7 cellular contexts compared by ENCODE assay signal in genomic region chr17:50398672-50399071, GRCh38. TPM values are rescaled to one million over a fixed set of nuclear protein-coding genes. Genes with fewer than 3 reads are reported as not detected.
DNase-seq lines count a peak whose midpoint lies in the region; ATAC-seq, FAIRE-seq and TF ChIP-seq lines count a peak whose summit lies in the region.
"Not testable (repeated sequence)": the region's sequence is repeated elsewhere in the genome, so short reads cannot be mapped to it uniquely, and the experiment has no call there.

No MANE protein-coding gene starts in this region.

- peaks cover 11% of the 10 kb centered on the region for H3K36me3 ChIP-seq in CD8-positive, alpha-beta T cell (ENCODE audit: insufficient read depth, low read length)
- peaks cover 15 to 18% of the 10 kb centered on the region in 2 experiments for H3K36me3 ChIP-seq in HCT116 (ENCODE audit: control insufficient read depth in 1 of 2, insufficient read depth in 2 of 2, low read length in 2 of 2)
- peaks cover 7 to 16% of the 10 kb centered on the region in 2 experiments for H3K36me3 ChIP-seq in HepG2 (replicated peaks in 1 of 2; ENCODE audit: control insufficient read depth in 1 of 2, insufficient read depth in 2 of 2, low read length in 2 of 2)

- not testable (repeated sequence) for H3K27ac Mint-ChIP-seq in CD8-positive, alpha-beta T cell; activated T-cell treated with anti-CD3 and anti-CD28 coated beads, Interleukin-2, amount 50 U/mL, for 24 hours; activated naive CD4-positive, alpha-beta T cell treated with anti-CD3 and anti-CD28 coated beads, Interleukin-2, amount 50 U/mL, for 24 hours; brain; neural crest cell (ENCODE audit: unreplicated experiment)

- RAD21 ChIA-PET in HCT116 (lab: Charles Lee; ENCODE audit: low non-redundant PET in 1 of 2, low total read pairs in 2 of 2, uncharacterized antibody in 2 of 2, unreplicated experiment in 2 of 2) = not testable (repeated sequence)

- peaks cover 22% of the 10 kb centered on the region for H3K4me1 ChIP-seq in CD8-positive, alpha-beta T cell (ENCODE audit: insufficient read depth, low read length)
- H3K4me1 ChIP-seq in HCT116 (ENCODE audit: control insufficient read depth in 1 of 2, insufficient read depth in 2 of 2, low read length in 2 of 2) (peaks cover 7 to 27% of the 10 kb centered on the region in 2 experiments), HepG2 (ENCODE audit: insufficient read depth, low read length) (peaks cover 27% of the 10 kb centered on the region)

- peak overlapping the region; percentile 68 for H2AFZ ChIP-seq in HCT116 (ENCODE audit: low read depth, low read length, poor library complexity, severe bottlenecking)
- not testable (repeated sequence) for H2AFZ ChIP-seq in HepG2 (ENCODE audit: low read length)

- peaks cover 23% of the 10 kb centered on the region for H3K36me3 Mint-ChIP-seq in CD8-positive, alpha-beta T cell
- peaks cover 32% of the 10 kb centered on the region for H3K36me3 Mint-ChIP-seq in activated T-cell treated with anti-CD3 and anti-CD28 coated beads, Interleukin-2, amount 50 U/mL, for 24 hours (ENCODE audit: low read depth)
- H3K36me3 Mint-ChIP-seq in activated naive CD4-positive, alpha-beta T cell treated with anti-CD3 and anti-CD28 coated beads, Interleukin-2, amount 50 U/mL, for 24 hours; neural crest cell (ENCODE audit: low read depth): not testable (repeated sequence)
- H3K36me3 Mint-ChIP-seq in brain = peaks cover 24% of the 10 kb centered on the region

- not testable (repeated sequence) for TF ChIP-seq EP300 in HepG2 (IDR thresholded peaks at IDR 0.05; ENCODE audit: low read depth in 2 of 2, low read length in 2 of 2); HepG2 (CRISPR knock-in tag; IDR thresholded peaks at IDR 0.05; ENCODE audit: borderline replicate concordance)

- TF ChIP-seq POLR2A in HCT116 (IDR thresholded peaks at IDR 0.05; ENCODE audit: borderline replicate concordance, extremely low read depth, insufficient read depth, insufficient read length); HepG2 (IDR thresholded peaks at IDR 0.05; ENCODE audit: insufficient read depth in 1 of 2, low read depth in 2 of 2, low read length in 2 of 2): not testable (repeated sequence)

- in situ Hi-C loops in HepG2 (cut with HindIII; ENCODE audit: extremely low pct_ligation_motif_present, low pct_unique_long_range_greater_than_20kb) = loop anchor here (5.0 kb wide), 1 partner anchor 79 kb away; the partner anchor contains the start of gene RSAD1

- not testable (repeated sequence) for FAIRE-seq in HepG2 (lab: Jason Lieb, UNC)

- not testable (repeated sequence) for H3K27ac ChIP-seq in CD8-positive, alpha-beta T cell (ENCODE audit: low read depth, low read length); HCT116 (ENCODE audit: low read depth, low read length); HepG2 (ENCODE audit: extremely low read length, insufficient read depth, low read length)

- not testable (repeated sequence) for H3K4me3 ChIP-seq in CD8-positive, alpha-beta T cell (ENCODE audit: low read depth, low read length); HCT116 (replicated peaks in 1 of 2; ENCODE audit: low read depth in 1 of 2, low read length in 2 of 2); HepG2 (replicated peaks in 1 of 3; ENCODE audit: insufficient read depth in 1 of 3, low read depth in 2 of 3, low read length in 3 of 3)

- intact Hi-C loops in CD8-positive, alpha-beta T cell (cut with DNase I, micrococcal nuclease) = loop anchor here in 1 of 2 experiments (5.0 kb wide), 1 partner anchor 36 kb away; no protein-coding TSS in a partner anchor
- intact Hi-C loops in HCT116 (cut with micrococcal nuclease); HepG2 (cut with micrococcal nuclease; ENCODE audit: unreplicated experiment): not testable (repeated sequence)

- peak overlapping the region; percentile 42 for H3K4me3 Mint-ChIP-seq in CD8-positive, alpha-beta T cell
- H3K4me3 Mint-ChIP-seq in activated T-cell treated with anti-CD3 and anti-CD28 coated beads, Interleukin-2, amount 50 U/mL, for 24 hours = peak overlapping the region; percentile 20
- H3K4me3 Mint-ChIP-seq in activated naive CD4-positive, alpha-beta T cell treated with anti-CD3 and anti-CD28 coated beads, Interleukin-2, amount 50 U/mL, for 24 hours = peak overlapping the region; percentile 23
- H3K4me3 Mint-ChIP-seq in brain = peak overlapping the region in 4 of 5 experiments; percentile 15 to 96 (median 80)
- H3K4me3 Mint-ChIP-seq in neural crest cell = peak overlapping the region; percentile 84

- WGBS in HepG2 (ENCODE audit: low lambda C conversion rate) = 81% methylated on average over 3 of the region's 3 CpGs

- not testable (repeated sequence) for H3K9me3 Mint-ChIP-seq in CD8-positive, alpha-beta T cell; activated T-cell treated with anti-CD3 and anti-CD28 coated beads, Interleukin-2, amount 50 U/mL, for 24 hours; activated naive CD4-positive, alpha-beta T cell treated with anti-CD3 and anti-CD28 coated beads, Interleukin-2, amount 50 U/mL, for 24 hours; brain; neural crest cell

- not testable (repeated sequence) for ATAC-seq in CD8-positive, alpha-beta T cell; HCT116; HepG2

- TF ChIP-seq RAD21 in HCT116 (IDR thresholded peaks at IDR 0.05; ENCODE audit: low read depth); HepG2 (CRISPR knock-in tag; IDR thresholded peaks at IDR 0.05): not testable (repeated sequence)

- POLR2A ChIA-PET in CD8-positive, alpha-beta T cell (lab: Charles Lee) = interaction anchor here (1.6 to 2.7 kb wide), 2 partner anchors 23 to 52 kb away, joined by 5 to 17 read pairs; partner anchors contain the start of gene XYLT2
- POLR2A ChIA-PET in HCT116 (lab: Charles Lee) (interaction anchor here (1.4 to 2.5 kb wide), 3 partner anchors 26 to 161 kb away, joined by 4 to 14 read pairs (median 12); partner anchors contain the start of genes ACSF2, EME1 and MRPL27), HepG2 (lab: Yijun Ruan, JAX) (interaction anchor here (1.1 to 5.4 kb wide), 8 partner anchors 11 to 80 kb away, joined by 4 to 99 read pairs (median 17); partner anchors contain the start of genes ACSF2, EME1, MRPL27 and RSAD1)

- H3K79me2 ChIP-seq in HCT116 (ENCODE audit: insufficient read depth, low read length) = peaks cover 37% of the 10 kb centered on the region
- peaks cover 37% of the 10 kb centered on the region for H3K79me2 ChIP-seq in HepG2 (ENCODE audit: insufficient read depth, low read length)

- H3K4me1 Mint-ChIP-seq in CD8-positive, alpha-beta T cell (ENCODE audit: low read depth) = peaks cover 32% of the 10 kb centered on the region
- H3K4me1 Mint-ChIP-seq in activated T-cell treated with anti-CD3 and anti-CD28 coated beads, Interleukin-2, amount 50 U/mL, for 24 hours (ENCODE audit: low read depth) = peaks cover 26% of the 10 kb centered on the region
- peaks cover 32% of the 10 kb centered on the region for H3K4me1 Mint-ChIP-seq in activated naive CD4-positive, alpha-beta T cell treated with anti-CD3 and anti-CD28 coated beads, Interleukin-2, amount 50 U/mL, for 24 hours
- H3K4me1 Mint-ChIP-seq in brain (peaks cover 27% of the 10 kb centered on the region), neural crest cell (peaks cover 22% of the 10 kb centered on the region)

- H3K9me3 ChIP-seq in CD8-positive, alpha-beta T cell (ENCODE audit: low read length); HCT116 (ENCODE audit: control insufficient read depth in 1 of 2, insufficient read depth in 1 of 2, low read depth in 1 of 2, low read length in 2 of 2); HepG2 (ENCODE audit: low read length): not testable (repeated sequence)

- DNase-seq in CD8-positive, alpha-beta T cell; HCT116 (ENCODE audit: low read depth, low spot score); activated T-cell treated with anti-CD3 and anti-CD28 coated beads, Interleukin-2, amount 50 U/mL, for 24 hours; HepG2 (ENCODE audit: low spot score); neural crest cell (ENCODE audit: low read depth, low spot score): not testable (repeated sequence)

- not testable (repeated sequence) for H3K9me2 ChIP-seq in HCT116 (ENCODE audit: insufficient read depth)

- not testable (repeated sequence) for TF ChIP-seq CTCF in CD8-positive, alpha-beta T cell (IDR thresholded peaks at IDR 0.05); HCT116 (IDR thresholded peaks at IDR 0.05 in 2 of 3, conservative IDR thresholded peaks at IDR 0.05 in 1 of 3; ENCODE audit: borderline replicate concordance in 1 of 3, insufficient read depth in 1 of 3, low read depth in 2 of 3, low read length in 2 of 3); brain (conservative IDR thresholded peaks at IDR 0.05); HepG2 (CRISPR knock-in tag; IDR thresholded peaks at IDR 0.05); neural crest cell (conservative IDR thresholded peaks at IDR 0.05)

- H3K27me3 Mint-ChIP-seq in CD8-positive, alpha-beta T cell (ENCODE audit: low read depth); activated T-cell treated with anti-CD3 and anti-CD28 coated beads, Interleukin-2, amount 50 U/mL, for 24 hours; activated naive CD4-positive, alpha-beta T cell treated with anti-CD3 and anti-CD28 coated beads, Interleukin-2, amount 50 U/mL, for 24 hours; neural crest cell (ENCODE audit: low read depth): not testable (repeated sequence)
- H3K27me3 Mint-ChIP-seq in brain = peaks cover 14% of the 10 kb centered on the region

- not testable (repeated sequence) for H3K9ac ChIP-seq in HCT116 (ENCODE audit: low read length); HepG2 (ENCODE audit: insufficient read depth, low read depth, low read length)

- not testable (repeated sequence) for H3K4me2 ChIP-seq in HCT116 (ENCODE audit: low read length)
- H3K4me2 ChIP-seq in HepG2 (ENCODE audit: low read depth, low read length) = 0 out of 2 replicates have a peak overlapping the region, but pooled peaks have one; percentile 95

- CTCF ChIA-PET in CD8-positive, alpha-beta T cell (lab: Charles Lee) = interaction anchor here (1.0 to 4.4 kb wide), 7 partner anchors 8 to 52 kb away, joined by 3 to 52 read pairs (median 7); partner anchors contain the start of genes EME1 and MRPL27
- CTCF ChIA-PET in HCT116 (lab: Charles Lee) = interaction anchor here (2.1 to 2.6 kb wide), 3 partner anchors 29 to 80 kb away, joined by 7 to 20 read pairs (median 15); partner anchors contain the start of genes ACSF2, RSAD1 and XYLT2
- CTCF ChIA-PET in HepG2 (lab: Yijun Ruan, JAX; ENCODE audit: low intra/inter-chr PET ratio, low total read pairs) = interaction anchor here (1.1 to 3.4 kb wide), 2 partner anchors 29 to 80 kb away, joined by 6 to 43 read pairs; partner anchors contain the start of gene RSAD1

- not testable (repeated sequence) for H4K20me1 ChIP-seq in HCT116 (ENCODE audit: insufficient read depth)
- H4K20me1 ChIP-seq in HepG2 (ENCODE audit: insufficient read depth, low read length) = peaks cover 15% of the 10 kb centered on the region; the same call in 1 of the 2 replicates

- not testable (repeated sequence) for BruUV-seq in HCT116 (replicated peaks; lab: Mats Ljungman, UMichigan); HepG2 (replicated peaks; lab: Mats Ljungman, UMichigan)

- not testable (repeated sequence) for H3K27me3 ChIP-seq in CD8-positive, alpha-beta T cell (ENCODE audit: insufficient read depth, low read length); HCT116 (ENCODE audit: insufficient read depth, low read length); HepG2 (ENCODE audit: control insufficient read depth in 1 of 2, insufficient read depth in 2 of 2, low read length in 2 of 2)

RNA-seq across cellular contexts. Expression of gene LRRC59, which starts 1.3 kb away (rescaled TPM):
- total RNA-seq in CD8-positive, alpha-beta T cell = 10 to 100 TPM; 59.1 to 59.9 TPM
- total RNA-seq in HCT116 (2021; ENCODE audit: unreplicated experiment) = 221 TPM
- 180 and 200 TPM in 2 replicates for polyA plus RNA-seq in HCT116 (2012)
- polyA plus RNA-seq in brain (ENCODE audit: insufficient read depth, low read depth, low replicate concordance) = 78.7 TPM
- total RNA-seq in HepG2 (2016; rRNA removed; fragmentation: Illumina TruSeq; extraction: Trizol) = 222 and 239 TPM in 2 replicates
- total RNA-seq in HepG2 (2016; cell fraction: cytosol; rRNA removed; fragmentation: Illumina TruSeq; extraction: Trizol; ENCODE audit: low read depth) = 75.0 and 83.4 TPM in 2 replicates
- 213 and 234 TPM in 2 replicates for total RNA-seq in HepG2 (2016; cell fraction: insoluble cytoplasmic fraction; rRNA removed; fragmentation: Illumina TruSeq; extraction: Trizol)
- total RNA-seq in HepG2 (2016; cell fraction: membrane; rRNA removed; fragmentation: Illumina TruSeq; extraction: Trizol) = 172 and 182 TPM in 2 replicates
- 115 and 124 TPM in 2 replicates for total RNA-seq in HepG2 (2016; cell fraction: nucleus; rRNA removed; fragmentation: Illumina TruSeq; extraction: Trizol)
- 87.3 and 93.2 TPM in 2 replicates for polyA plus RNA-seq in HepG2 (2011; rRNA removed)
- 57.2 and 66.4 TPM in 2 replicates for polyA plus RNA-seq in HepG2 (2011; cell fraction: cytosol; rRNA removed)
- 50.6 and 58.7 TPM in 2 replicates for polyA plus RNA-seq in HepG2 (2011; cell fraction: nucleus; rRNA removed)
- 90.0 and 114 TPM in 2 replicates for polyA plus RNA-seq in HepG2 (2012)
- 59.8 and 73.7 TPM in 2 replicates for polyA plus RNA-seq in HepG2 (2016; cell fraction: cytosol; fragmentation: Illumina TruSeq; extraction: Trizol; ENCODE audit: low read depth)
- 202 and 242 TPM in 2 replicates for polyA plus RNA-seq in HepG2 (2016; cell fraction: insoluble cytoplasmic fraction; fragmentation: Illumina TruSeq; extraction: Trizol; ENCODE audit: low read depth)
- 104 and 113 TPM in 2 replicates for polyA plus RNA-seq in HepG2 (2016; cell fraction: membrane; fragmentation: Illumina TruSeq; extraction: Trizol; ENCODE audit: low read depth)
- 152 and 155 TPM in 2 replicates for polyA plus RNA-seq in HepG2 (2016; cell fraction: nucleus; fragmentation: Illumina TruSeq; extraction: Trizol; ENCODE audit: insufficient read depth, low read depth)
- polyA minus RNA-seq in HepG2 (2011; rRNA and poly(A)+ RNA removed; ENCODE audit: low replicate concordance) = 159 and 165 TPM in 2 replicates
- 74.4 and 77.8 TPM in 2 replicates for polyA minus RNA-seq in HepG2 (2011; cell fraction: cytosol; rRNA and poly(A)+ RNA removed)
- polyA minus RNA-seq in HepG2 (2011; cell fraction: nucleus; rRNA and poly(A)+ RNA removed) = 73.0 and 88.5 TPM in 2 replicates
- 92.3 and 92.7 TPM in 2 replicates for total RNA-seq in neural crest cell

RNA-seq across cellular contexts. Expression of gene EME1, which starts 25.6 kb away (rescaled TPM):
- total RNA-seq in CD8-positive, alpha-beta T cell = under 1 TPM; 0.53 to 0.60 TPM
- 31.8 TPM for total RNA-seq in HCT116 (2021; ENCODE audit: unreplicated experiment)
- polyA plus RNA-seq in HCT116 (2012) = 21.1 and 26.1 TPM in 2 replicates
- polyA plus RNA-seq in brain (ENCODE audit: insufficient read depth, low read depth, low replicate concordance) = 6.0 TPM
- 17.3 and 24.6 TPM in 2 replicates for total RNA-seq in HepG2 (2016; rRNA removed; fragmentation: Illumina TruSeq; extraction: Trizol)
- total RNA-seq in HepG2 (2016; cell fraction: cytosol; rRNA removed; fragmentation: Illumina TruSeq; extraction: Trizol; ENCODE audit: low read depth) = 6.4 and 7.4 TPM in 2 replicates
- 17.1 and 25.6 TPM in 2 replicates for total RNA-seq in HepG2 (2016; cell fraction: insoluble cytoplasmic fraction; rRNA removed; fragmentation: Illumina TruSeq; extraction: Trizol)
- 7.7 and 8.9 TPM in 2 replicates for total RNA-seq in HepG2 (2016; cell fraction: membrane; rRNA removed; fragmentation: Illumina TruSeq; extraction: Trizol)
- 28.4 and 31.8 TPM in 2 replicates for total RNA-seq in HepG2 (2016; cell fraction: nucleus; rRNA removed; fragmentation: Illumina TruSeq; extraction: Trizol)
- 13.4 and 20.7 TPM in 2 replicates for polyA plus RNA-seq in HepG2 (2011; rRNA removed)
- polyA plus RNA-seq in HepG2 (2011; cell fraction: cytosol; rRNA removed) = 4.7 and 7.1 TPM in 2 replicates
- 58.4 and 108 TPM in 2 replicates for polyA plus RNA-seq in HepG2 (2011; cell fraction: nucleus; rRNA removed)
- polyA plus RNA-seq in HepG2 (2012) = 6.6 and 17.5 TPM in 2 replicates
- 1.3 and 1.6 TPM in 2 replicates for polyA plus RNA-seq in HepG2 (2016; cell fraction: cytosol; fragmentation: Illumina TruSeq; extraction: Trizol; ENCODE audit: low read depth)
- polyA plus RNA-seq in HepG2 (2016; cell fraction: insoluble cytoplasmic fraction; fragmentation: Illumina TruSeq; extraction: Trizol; ENCODE audit: low read depth) = 13.3 and 16.0 TPM in 2 replicates
- polyA plus RNA-seq in HepG2 (2016; cell fraction: membrane; fragmentation: Illumina TruSeq; extraction: Trizol; ENCODE audit: low read depth) = 2.3 and 3.2 TPM in 2 replicates
- 65.8 and 68.9 TPM in 2 replicates for polyA plus RNA-seq in HepG2 (2016; cell fraction: nucleus; fragmentation: Illumina TruSeq; extraction: Trizol; ENCODE audit: insufficient read depth, low read depth)
- polyA minus RNA-seq in HepG2 (2011; rRNA and poly(A)+ RNA removed; ENCODE audit: low replicate concordance) = 6.9 and 17.6 TPM in 2 replicates
- polyA minus RNA-seq in HepG2 (2011; cell fraction: cytosol; rRNA and poly(A)+ RNA removed) = 5.3 and 5.4 TPM in 2 replicates
- polyA minus RNA-seq in HepG2 (2011; cell fraction: nucleus; rRNA and poly(A)+ RNA removed) = 14.9 and 18.7 TPM in 2 replicates
- total RNA-seq in neural crest cell = 25.5 and 31.4 TPM in 2 replicates

RNA-seq across cellular contexts. Expression of gene MRPL27, which starts 25.7 kb away (rescaled TPM):
- total RNA-seq in CD8-positive, alpha-beta T cell = 10 to 100 TPM; 28.6 to 30.8 TPM
- total RNA-seq in HCT116 (2021; ENCODE audit: unreplicated experiment) (106 TPM), HepG2 (2016; rRNA removed; fragmentation: Illumina TruSeq; extraction: Trizol) (217 and 294 TPM in 2 replicates), neural crest cell (70.4 and 72.2 TPM in 2 replicates)
- 140 and 142 TPM in 2 replicates for polyA plus RNA-seq in HCT116 (2012)
- polyA plus RNA-seq in brain (ENCODE audit: insufficient read depth, low read depth, low replicate concordance) (81.3 TPM), HepG2 (2011; rRNA removed) (131 and 137 TPM in 2 replicates)
- 159 and 163 TPM in 2 replicates for total RNA-seq in HepG2 (2016; cell fraction: cytosol; rRNA removed; fragmentation: Illumina TruSeq; extraction: Trizol; ENCODE audit: low read depth)
- total RNA-seq in HepG2 (2016; cell fraction: insoluble cytoplasmic fraction; rRNA removed; fragmentation: Illumina TruSeq; extraction: Trizol) = 225 and 322 TPM in 2 replicates
- total RNA-seq in HepG2 (2016; cell fraction: membrane; rRNA removed; fragmentation: Illumina TruSeq; extraction: Trizol) = 113 and 118 TPM in 2 replicates
- 94.1 and 102 TPM in 2 replicates for total RNA-seq in HepG2 (2016; cell fraction: nucleus; rRNA removed; fragmentation: Illumina TruSeq; extraction: Trizol)
- 178 and 188 TPM in 2 replicates for polyA plus RNA-seq in HepG2 (2011; cell fraction: cytosol; rRNA removed)
- 65.8 and 77.3 TPM in 2 replicates for polyA plus RNA-seq in HepG2 (2011; cell fraction: nucleus; rRNA removed)
- polyA plus RNA-seq in HepG2 (2012) = 92.3 and 97.7 TPM in 2 replicates
- polyA plus RNA-seq in HepG2 (2016; cell fraction: cytosol; fragmentation: Illumina TruSeq; extraction: Trizol; ENCODE audit: low read depth) = 113 and 115 TPM in 2 replicates
- polyA plus RNA-seq in HepG2 (2016; cell fraction: insoluble cytoplasmic fraction; fragmentation: Illumina TruSeq; extraction: Trizol; ENCODE audit: low read depth) = 260 and 314 TPM in 2 replicates
- 75.9 and 83.5 TPM in 2 replicates for polyA plus RNA-seq in HepG2 (2016; cell fraction: membrane; fragmentation: Illumina TruSeq; extraction: Trizol; ENCODE audit: low read depth)
- 124 and 142 TPM in 2 replicates for polyA plus RNA-seq in HepG2 (2016; cell fraction: nucleus; fragmentation: Illumina TruSeq; extraction: Trizol; ENCODE audit: insufficient read depth, low read depth)
- 68.9 and 78.1 TPM in 2 replicates for polyA minus RNA-seq in HepG2 (2011; rRNA and poly(A)+ RNA removed; ENCODE audit: low replicate concordance)
- 21.0 and 23.5 TPM in 2 replicates for polyA minus RNA-seq in HepG2 (2011; cell fraction: cytosol; rRNA and poly(A)+ RNA removed)
- polyA minus RNA-seq in HepG2 (2011; cell fraction: nucleus; rRNA and poly(A)+ RNA removed) = 83.2 and 89.1 TPM in 2 replicates

RNA-seq across cellular contexts. Expression of gene ACSF2, which starts 27.3 kb away (rescaled TPM):
- 10 to 100 TPM; 12.5 to 12.9 TPM for total RNA-seq in CD8-positive, alpha-beta T cell
- total RNA-seq in HCT116 (2021; ENCODE audit: unreplicated experiment) (52.4 TPM), HepG2 (2016; rRNA removed; fragmentation: Illumina TruSeq; extraction: Trizol) (32.0 and 87.3 TPM in 2 replicates), neural crest cell (31.5 and 34.5 TPM in 2 replicates)
- 34.4 and 40.5 TPM in 2 replicates for polyA plus RNA-seq in HCT116 (2012)
- polyA plus RNA-seq in brain (ENCODE audit: insufficient read depth, low read depth, low replicate concordance) (7.9 TPM), HepG2 (2011; rRNA removed) (109 and 117 TPM in 2 replicates)
- 20.7 and 23.9 TPM in 2 replicates for total RNA-seq in HepG2 (2016; cell fraction: cytosol; rRNA removed; fragmentation: Illumina TruSeq; extraction: Trizol; ENCODE audit: low read depth)
- total RNA-seq in HepG2 (2016; cell fraction: insoluble cytoplasmic fraction; rRNA removed; fragmentation: Illumina TruSeq; extraction: Trizol) = 26.9 and 94.3 TPM in 2 replicates
- total RNA-seq in HepG2 (2016; cell fraction: membrane; rRNA removed; fragmentation: Illumina TruSeq; extraction: Trizol) = 19.8 and 21.0 TPM in 2 replicates
- total RNA-seq in HepG2 (2016; cell fraction: nucleus; rRNA removed; fragmentation: Illumina TruSeq; extraction: Trizol) = 90.8 and 95.0 TPM in 2 replicates
- 68.6 and 80.4 TPM in 2 replicates for polyA plus RNA-seq in HepG2 (2011; cell fraction: cytosol; rRNA removed)
- polyA plus RNA-seq in HepG2 (2011; cell fraction: nucleus; rRNA removed) = 334 and 438 TPM in 2 replicates
- 79.7 and 97.7 TPM in 2 replicates for polyA plus RNA-seq in HepG2 (2012)
- 8.6 and 9.0 TPM in 2 replicates for polyA plus RNA-seq in HepG2 (2016; cell fraction: cytosol; fragmentation: Illumina TruSeq; extraction: Trizol; ENCODE audit: low read depth)
- polyA plus RNA-seq in HepG2 (2016; cell fraction: insoluble cytoplasmic fraction; fragmentation: Illumina TruSeq; extraction: Trizol; ENCODE audit: low read depth) = 26.3 and 30.3 TPM in 2 replicates
- polyA plus RNA-seq in HepG2 (2016; cell fraction: membrane; fragmentation: Illumina TruSeq; extraction: Trizol; ENCODE audit: low read depth) = 13.4 and 14.3 TPM in 2 replicates
- 198 and 222 TPM in 2 replicates for polyA plus RNA-seq in HepG2 (2016; cell fraction: nucleus; fragmentation: Illumina TruSeq; extraction: Trizol; ENCODE audit: insufficient read depth, low read depth)
- 87.1 and 260 TPM in 2 replicates for polyA minus RNA-seq in HepG2 (2011; rRNA and poly(A)+ RNA removed; ENCODE audit: low replicate concordance)
- 32.1 and 36.7 TPM in 2 replicates for polyA minus RNA-seq in HepG2 (2011; cell fraction: cytosol; rRNA and poly(A)+ RNA removed)
- 111 and 114 TPM in 2 replicates for polyA minus RNA-seq in HepG2 (2011; cell fraction: nucleus; rRNA and poly(A)+ RNA removed)

RNA-seq across cellular contexts. Expression of gene XYLT2, which starts 52.7 kb away (rescaled TPM):
- total RNA-seq in CD8-positive, alpha-beta T cell = 1 to 10 TPM; 9.0 to 9.4 TPM
- total RNA-seq in HCT116 (2021; ENCODE audit: unreplicated experiment) = 37.5 TPM
- polyA plus RNA-seq in HCT116 (2012) = 30.3 and 34.3 TPM in 2 replicates
- 5.6 TPM for polyA plus RNA-seq in brain (ENCODE audit: insufficient read depth, low read depth, low replicate concordance)
- 7.5 and 22.1 TPM in 2 replicates for total RNA-seq in HepG2 (2016; rRNA removed; fragmentation: Illumina TruSeq; extraction: Trizol)
- 10.5 and 11.7 TPM in 2 replicates for total RNA-seq in HepG2 (2016; cell fraction: cytosol; rRNA removed; fragmentation: Illumina TruSeq; extraction: Trizol; ENCODE audit: low read depth)
- total RNA-seq in HepG2 (2016; cell fraction: insoluble cytoplasmic fraction; rRNA removed; fragmentation: Illumina TruSeq; extraction: Trizol) = 6.2 and 23.3 TPM in 2 replicates
- total RNA-seq in HepG2 (2016; cell fraction: membrane; rRNA removed; fragmentation: Illumina TruSeq; extraction: Trizol) = 9.8 and 10.1 TPM in 2 replicates
- 20.2 and 23.1 TPM in 2 replicates for total RNA-seq in HepG2 (2016; cell fraction: nucleus; rRNA removed; fragmentation: Illumina TruSeq; extraction: Trizol)
- polyA plus RNA-seq in HepG2 (2011; rRNA removed) = 17.0 and 22.7 TPM in 2 replicates
- 9.6 and 15.4 TPM in 2 replicates for polyA plus RNA-seq in HepG2 (2011; cell fraction: cytosol; rRNA removed)
- 39.0 and 41.1 TPM in 2 replicates for polyA plus RNA-seq in HepG2 (2011; cell fraction: nucleus; rRNA removed)
- 13.3 and 17.4 TPM in 2 replicates for polyA plus RNA-seq in HepG2 (2012)
- polyA plus RNA-seq in HepG2 (2016; cell fraction: cytosol; fragmentation: Illumina TruSeq; extraction: Trizol; ENCODE audit: low read depth) = 1.4 and 1.5 TPM in 2 replicates
- polyA plus RNA-seq in HepG2 (2016; cell fraction: insoluble cytoplasmic fraction; fragmentation: Illumina TruSeq; extraction: Trizol; ENCODE audit: low read depth) = 4.9 and 6.1 TPM in 2 replicates
- 2.1 and 2.5 TPM in 2 replicates for polyA plus RNA-seq in HepG2 (2016; cell fraction: membrane; fragmentation: Illumina TruSeq; extraction: Trizol; ENCODE audit: low read depth)
- 37.4 and 38.2 TPM in 2 replicates for polyA plus RNA-seq in HepG2 (2016; cell fraction: nucleus; fragmentation: Illumina TruSeq; extraction: Trizol; ENCODE audit: insufficient read depth, low read depth)
- 34.0 and 72.4 TPM in 2 replicates for polyA minus RNA-seq in HepG2 (2011; rRNA and poly(A)+ RNA removed; ENCODE audit: low replicate concordance)
- polyA minus RNA-seq in HepG2 (2011; cell fraction: cytosol; rRNA and poly(A)+ RNA removed) = 22.9 and 27.6 TPM in 2 replicates
- polyA minus RNA-seq in HepG2 (2011; cell fraction: nucleus; rRNA and poly(A)+ RNA removed) = 14.0 and 16.7 TPM in 2 replicates
- 23.4 and 26.5 TPM in 2 replicates for total RNA-seq in neural crest cell

Comparison
In these comparisons a context has a peak if more than half of its experiments do, and no peak if none do; other contexts are left out.
1. H3K4me3 Mint-ChIP-seq: peak in every context shown above with its lines; median percentile 84 in neural crest cell; 80 in brain; 42 in CD8-positive, alpha-beta T cell; 23 in activated naive CD4-positive, alpha-beta T cell treated with anti-CD3 and anti-CD28 coated beads, Interleukin-2, amount 50 U/mL, for 24 hours; 20 in activated T-cell treated with anti-CD3 and anti-CD28 coated beads, Interleukin-2, amount 50 U/mL, for 24 hours.
2. RNA of gene EME1, which starts 25.6 kb away (total RNA-seq): 31.8 TPM in HCT116 (single experiment), 25.5 to 31.4 TPM in neural crest cell and 6.4 to 31.8 TPM in HepG2; 0.53 to 0.60 TPM in CD8-positive, alpha-beta T cell; every median in the first group is over 4 times any median in the second.